In genomic region chr7:123738356-123738755, GRCh38 we compare ENCODE assay signal across 1 cellular context.
TF ChIP-seq lines count a peak whose summit lies in the region.

No MANE protein-coding gene starts in this region.

TF ChIP-seq in GM23338, 12 proteins besides CTCF, POLR2A, EP300 and RAD21 (continued from another document):
- TF ChIP-seq ZNF462 (CRISPR knock-in tag; IDR thresholded peaks at IDR 0.05) (no peak), STAT1 (IDR thresholded peaks at IDR 0.05; ENCODE audit: unreplicated experiment) (no peak), NANOG (IDR thresholded peaks at IDR 0.05; ENCODE audit: borderline replicate concordance) (no peak), CREB1 (CRISPR knock-in tag; IDR thresholded peaks at IDR 0.05; ENCODE audit: low read depth) (no peak), ZNF114 (CRISPR knock-in tag; IDR thresholded peaks at IDR 0.05) (no peak), POLR2AphosphoS5 (IDR thresholded peaks at IDR 0.05; ENCODE audit: low read depth) (no peak), JUNB (IDR thresholded peaks at IDR 0.05; ENCODE audit: unreplicated experiment) (no peak)
- TF ChIP-seq, protein P1, sequence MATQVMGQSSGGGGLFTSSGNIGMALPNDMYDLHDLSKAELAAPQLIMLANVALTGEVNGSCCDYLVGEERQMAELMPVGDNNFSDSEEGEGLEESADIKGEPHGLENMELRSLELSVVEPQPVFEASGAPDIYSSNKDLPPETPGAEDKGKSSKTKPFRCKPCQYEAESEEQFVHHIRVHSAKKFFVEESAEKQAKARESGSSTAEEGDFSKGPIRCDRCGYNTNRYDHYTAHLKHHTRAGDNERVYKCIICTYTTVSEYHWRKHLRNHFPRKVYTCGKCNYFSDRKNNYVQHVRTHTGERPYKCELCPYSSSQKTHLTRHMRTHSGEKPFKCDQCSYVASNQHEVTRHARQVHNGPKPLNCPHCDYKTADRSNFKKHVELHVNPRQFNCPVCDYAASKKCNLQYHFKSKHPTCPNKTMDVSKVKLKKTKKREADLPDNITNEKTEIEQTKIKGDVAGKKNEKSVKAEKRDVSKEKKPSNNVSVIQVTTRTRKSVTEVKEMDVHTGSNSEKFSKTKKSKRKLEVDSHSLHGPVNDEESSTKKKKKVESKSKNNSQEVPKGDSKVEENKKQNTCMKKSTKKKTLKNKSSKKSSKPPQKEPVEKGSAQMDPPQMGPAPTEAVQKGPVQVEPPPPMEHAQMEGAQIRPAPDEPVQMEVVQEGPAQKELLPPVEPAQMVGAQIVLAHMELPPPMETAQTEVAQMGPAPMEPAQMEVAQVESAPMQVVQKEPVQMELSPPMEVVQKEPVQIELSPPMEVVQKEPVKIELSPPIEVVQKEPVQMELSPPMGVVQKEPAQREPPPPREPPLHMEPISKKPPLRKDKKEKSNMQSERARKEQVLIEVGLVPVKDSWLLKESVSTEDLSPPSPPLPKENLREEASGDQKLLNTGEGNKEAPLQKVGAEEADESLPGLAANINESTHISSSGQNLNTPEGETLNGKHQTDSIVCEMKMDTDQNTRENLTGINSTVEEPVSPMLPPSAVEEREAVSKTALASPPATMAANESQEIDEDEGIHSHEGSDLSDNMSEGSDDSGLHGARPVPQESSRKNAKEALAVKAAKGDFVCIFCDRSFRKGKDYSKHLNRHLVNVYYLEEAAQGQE (IDR thresholded peaks at IDR 0.05; ENCODE audit: unreplicated experiment): no peak
TF ChIP-seq in GM23338: peak in this region for 0.
